8 cellular contexts compared by ENCODE assay signal in the genomic region with DNA sequence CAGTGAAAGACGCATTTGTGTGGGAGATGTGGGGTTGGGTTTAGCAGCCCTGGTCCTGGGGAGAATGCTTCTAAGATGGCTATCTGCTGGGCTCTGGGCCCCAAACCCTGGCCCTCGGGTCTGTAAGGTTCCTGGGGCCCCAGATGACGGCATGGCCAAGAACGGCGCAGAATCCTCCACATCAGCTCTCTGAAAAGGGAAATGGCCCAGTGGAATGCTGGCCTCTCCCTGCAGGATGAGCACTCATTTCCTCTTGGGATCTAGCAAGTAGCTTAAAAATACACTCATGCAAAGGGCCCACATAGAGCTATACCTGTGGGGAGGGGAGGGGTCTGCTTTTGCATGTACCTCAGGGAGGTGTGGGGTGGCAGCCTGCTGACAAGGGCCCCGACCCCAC. TPM values are rescaled to one million over a fixed set of nuclear protein-coding genes. Genes with fewer than 3 reads are reported as not detected.
A peak's percentile ranks its signal among the peaks of the same experiment; 100 is the strongest.
DNase-seq lines count a peak whose midpoint lies in the region; FAIRE-seq and TF ChIP-seq lines count a peak whose summit lies in the region.

No MANE protein-coding gene starts in this region.

- no peaks in the 10 kb centered on the region for H3F3A ChIP-seq in OCI-LY1 (ENCODE audit: insufficient read depth, low read length)

- H2AK5ac ChIP-seq in H1 (ENCODE audit: low read depth, low read length), result peak overlapping the region; percentile 33; the same call in 1 of the 2 replicates

- 0 out of 2 replicates have a peak overlapping the region, but pooled peaks have one; percentile 61 for H2BK15ac ChIP-seq in H1 (ENCODE audit: low read length)

- TF ChIP-seq RAD21 in H1 (IDR thresholded peaks at IDR 0.05 in 1 of 2, conservative IDR thresholded peaks at IDR 0.05 in 1 of 2; ENCODE audit: low read depth in 2 of 2, low read length in 2 of 2), result no peak

- H3K56ac ChIP-seq in H1 (replicated peaks; ENCODE audit: insufficient read length, low read depth, low read length), result no peak overlapping the region

- peak overlapping the region; percentile 71; the same call in 1 of the 2 replicates for H2BK5ac ChIP-seq in H1 (ENCODE audit: low read depth, low read length)

- peak; percentile 47 for DNase-seq in AG20443 (ENCODE audit: low spot score)
- DNase-seq in H1 (ENCODE audit: low read depth in 1 of 2, low spot score in 2 of 2), result no peak
- DNase-seq in T-helper 9 cell, result no peak
- no peak for DNase-seq in NCI-H2227 (lab: John Stamatoyannopoulos, UW; ENCODE audit: unreplicated experiment)
- DNase-seq in activated CD4-positive, alpha-beta T cell treated with anti-CD3 and anti-CD28 coated beads for 48 hours, result no peak
- no peak for DNase-seq in activated CD8-positive, alpha-beta memory T cell treated with anti-CD3 and anti-CD28 coated beads, Interleukin-2, amount 50 U/mL, for 48 hours

- no peak overlapping the region for H3K23ac ChIP-seq in H1 (ENCODE audit: insufficient read length)

- H3K9me3 ChIP-seq in OCI-LY1 (ENCODE audit: low read length), result no peaks in the 10 kb centered on the region
- no peaks in the 10 kb centered on the region for H3K9me3 ChIP-seq in H1 (ENCODE audit: insufficient read depth in 2 of 2, low read depth in 1 of 2, low read length in 1 of 2)

- H3K27me3 ChIP-seq in OCI-LY1 (ENCODE audit: insufficient read depth, low read length) (no peaks in the 10 kb centered on the region), H1 (replicated peaks in 1 of 4; ENCODE audit: control insufficient read depth in 3 of 4, extremely low read depth in 1 of 4, insufficient read depth in 3 of 4, low read length in 3 of 4) (no peaks in the 10 kb centered on the region; a peak in 2 of 7 replicates)

- H3K36me3 Mint-ChIP-seq in nephron (ENCODE audit: low read depth), result no peaks in the 10 kb centered on the region

- H3K9ac ChIP-seq in OCI-LY1 (ENCODE audit: low read length), result no peak overlapping the region
- H3K9ac ChIP-seq in H1 (replicated peaks in 1 of 4; ENCODE audit: extremely low read depth in 1 of 4, low read depth in 3 of 4, low read length in 3 of 4), result no peak overlapping the region

- peaks cover 20% of the 10 kb centered on the region for H3K27me3 Mint-ChIP-seq in nephron (ENCODE audit: low read depth)

- no peaks in the 10 kb centered on the region for H4K20me1 ChIP-seq in OCI-LY1 (ENCODE audit: insufficient read depth, low read length)
- H4K20me1 ChIP-seq in H1 (replicated peaks in 1 of 2; ENCODE audit: control insufficient read depth in 1 of 2, insufficient read depth in 2 of 2, low read length in 2 of 2), result no peaks in the 10 kb centered on the region

- TF ChIP-seq POLR2A in H1 (IDR thresholded peaks at IDR 0.05; ENCODE audit: control extremely low read depth in 1 of 2, low read depth in 2 of 2, low read length in 2 of 2), result no peak

- H3K4me3 ChIP-seq in OCI-LY1 (ENCODE audit: low read depth, low read length, poor library complexity, severe bottlenecking) (no peak overlapping the region), H1 (ENCODE audit: extremely low read depth in 1 of 4, insufficient read depth in 2 of 4, low read depth in 3 of 4, low read length in 4 of 4) (peak overlapping the region in 1 of 4 experiments; percentile 38; a peak in 1 of 8 replicates)

- H3K27ac Mint-ChIP-seq in nephron, result peak overlapping the region; percentile 99

- 80% methylated on average over 6 of the region's 6 CpGs; no CpG with 5 or more reads in 1 of the 2 experiments for WGBS in H1 (ENCODE audit: extremely low coverage in 1 of 2, insufficient coverage in 1 of 2, insufficient read length in 1 of 2, insufficient replicate concordance in 2 of 2, low coverage in 1 of 2, low lambda C conversion rate in 2 of 2, missing lambda C conversion rate in 1 of 2), 2 experiments

- peak overlapping the region; percentile 83; the same call in 1 of the 2 replicates for H3K18ac ChIP-seq in H1 (ENCODE audit: extremely low read depth, low read length)

- H3K27ac ChIP-seq in OCI-LY1 (ENCODE audit: low read depth, low read length, poor library complexity, severe bottlenecking) (no peak overlapping the region), H1 (ENCODE audit: low read depth, low read length) (no peak overlapping the region)

- H3K4me3 Mint-ChIP-seq in nephron, result peak overlapping the region; percentile 74 to 84 (median 78)

- TF ChIP-seq EP300 in H1 (IDR thresholded peaks at IDR 0.05; ENCODE audit: borderline replicate concordance in 1 of 2, low read depth in 2 of 2, low read length in 2 of 2), result no peak

- no peak overlapping the region for H4K5ac ChIP-seq in H1 (ENCODE audit: insufficient read length, low read depth, low read length)

- peak overlapping the region; percentile 37 for H4K8ac ChIP-seq in H1 (ENCODE audit: extremely low read depth, insufficient read depth, low read length)

- H3K14ac ChIP-seq in H1 (ENCODE audit: insufficient read length), result no peak overlapping the region

- H3K9me2 ChIP-seq in OCI-LY1 (ENCODE audit: low read depth, low read length), result no peaks in the 10 kb centered on the region

- H4K91ac ChIP-seq in H1 (replicated peaks; ENCODE audit: insufficient read length, low read length), result peak overlapping the region; percentile 75

- TF ChIP-seq CTCF in OCI-LY1 (IDR thresholded peaks at IDR 0.05; ENCODE audit: low read length), result no peak
- TF ChIP-seq CTCF in H1 (IDR thresholded peaks at IDR 0.05; ENCODE audit: control extremely low read depth in 1 of 3, insufficient read depth in 1 of 3, low read depth in 1 of 3, low read length in 3 of 3), result no peak
- TF ChIP-seq CTCF in nephron (IDR thresholded peaks at IDR 0.05; ENCODE audit: unreplicated experiment in 3 of 3), result no peak

- H3K36me3 ChIP-seq in OCI-LY1 (ENCODE audit: insufficient read depth, low read length), result no peaks in the 10 kb centered on the region
- no peaks in the 10 kb centered on the region for H3K36me3 ChIP-seq in H1 (ENCODE audit: control insufficient read depth in 2 of 4, insufficient read depth in 4 of 4, low read length in 3 of 4)

- peak overlapping the region; percentile 75 for H2BK120ac ChIP-seq in H1 (replicated peaks; ENCODE audit: low read depth, low read length)

- no peaks in the 10 kb centered on the region for H3K79me2 ChIP-seq in OCI-LY1 (ENCODE audit: insufficient read depth, low read length)
- no peaks in the 10 kb centered on the region for H3K79me2 ChIP-seq in H1 (ENCODE audit: control insufficient read depth in 1 of 2, insufficient read depth in 2 of 2, low read length in 2 of 2)

- CTCF ChIA-PET in H1 (lab: Charles Lee; ENCODE audit: partially characterized antibody), result interaction anchor here (1.0 to 4.3 kb wide), 16 partner anchors 8 to 343 kb away, joined by 3 to 18 read pairs (median 4); partner anchors contain the start of gene MYEOV

- no peaks in the 10 kb centered on the region for H3K4me1 ChIP-seq in OCI-LY1 (ENCODE audit: insufficient read depth, low read length, severe bottlenecking)
- peaks cover 13 to 34% (median 27%) of the 10 kb centered on the region in 4 experiments for H3K4me1 ChIP-seq in H1 (replicated peaks in 1 of 4; ENCODE audit: control insufficient read depth in 3 of 4, insufficient read depth in 4 of 4, low read length in 3 of 4)

- H3K4me1 Mint-ChIP-seq in nephron, result peaks cover 48% of the 10 kb centered on the region

- H3K79me1 ChIP-seq in H1 (ENCODE audit: low read depth, low read length), result no peaks in the 10 kb centered on the region; the same call in 1 of the 2 replicates

- FAIRE-seq in H1 (lab: Jason Lieb, UNC), result no peak

- POLR2A ChIA-PET in H1 (lab: Charles Lee; ENCODE audit: partially characterized antibody), result interaction anchor here (0.7 to 2.7 kb wide), 4 partner anchors 11 to 231 kb away, joined by 3 to 13 read pairs (median 3); partner anchors contain the start of gene LTO1

- no peak overlapping the region for H3K4ac ChIP-seq in H1 (replicated peaks; ENCODE audit: insufficient read length, low read depth, low read length)

- no peaks in the 10 kb centered on the region for H3K23me2 ChIP-seq in H1 (ENCODE audit: low read depth, low read length)

- peak overlapping the region; percentile 14; the same call in 1 of the 2 replicates for H3K4me2 ChIP-seq in OCI-LY1 (ENCODE audit: low read length)
- peak overlapping the region; percentile 34 to 42; a peak in 2 of 4 replicates for H3K4me2 ChIP-seq in H1 (ENCODE audit: insufficient read depth in 1 of 2, low read depth in 2 of 2, low read length in 2 of 2)

- H3K9me3 Mint-ChIP-seq in nephron, result no peaks in the 10 kb centered on the region

- peak overlapping the region; percentile 80; the same call in 1 of the 2 replicates for H2BK20ac ChIP-seq in H1 (ENCODE audit: low read length)

- H2AFZ ChIP-seq in OCI-LY1 (ENCODE audit: low read length) (no peak overlapping the region), H1 (ENCODE audit: low read length) (no peak overlapping the region)

- peak overlapping the region; percentile 35 for H2BK12ac ChIP-seq in H1 (ENCODE audit: low read depth, low read length)

TF ChIP-seq in H1, 55 proteins besides CTCF, POLR2A, EP300 and RAD21:
- TF ChIP-seq, protein P1, sequence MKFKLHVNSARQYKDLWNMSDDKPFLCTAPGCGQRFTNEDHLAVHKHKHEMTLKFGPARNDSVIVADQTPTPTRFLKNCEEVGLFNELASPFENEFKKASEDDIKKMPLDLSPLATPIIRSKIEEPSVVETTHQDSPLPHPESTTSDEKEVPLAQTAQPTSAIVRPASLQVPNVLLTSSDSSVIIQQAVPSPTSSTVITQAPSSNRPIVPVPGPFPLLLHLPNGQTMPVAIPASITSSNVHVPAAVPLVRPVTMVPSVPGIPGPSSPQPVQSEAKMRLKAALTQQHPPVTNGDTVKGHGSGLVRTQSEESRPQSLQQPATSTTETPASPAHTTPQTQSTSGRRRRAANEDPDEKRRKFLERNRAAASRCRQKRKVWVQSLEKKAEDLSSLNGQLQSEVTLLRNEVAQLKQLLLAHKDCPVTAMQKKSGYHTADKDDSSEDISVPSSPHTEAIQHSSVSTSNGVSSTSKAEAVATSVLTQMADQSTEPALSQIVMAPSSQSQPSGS (IDR thresholded peaks at IDR 0.05; ENCODE audit: low read length), result no peak
- TF ChIP-seq CTBP2 (IDR thresholded peaks at IDR 0.05; ENCODE audit: borderline replicate concordance, insufficient read depth, insufficient read length, low read length), result no peak

RNA-seq across cellular contexts. Expression of gene LINC01488, which starts 37.5 kb away (rescaled TPM):
- not detected in 2 replicates for total RNA-seq in H1 (2021; fragmentation: NEBNext Ultra II Directional; extraction: Animal tissue kit (Norgen Biotek cat#: 25700))
- polyA plus RNA-seq in H1 (2011; rRNA removed), result 0.03 TPM in 1 of 2 replicates, not detected in the other
- polyA plus RNA-seq in H1 (2011; cell fraction: cytosol; rRNA removed), result not detected
- polyA plus RNA-seq in H1 (2011; cell fraction: nucleus; rRNA removed), result not detected
- not detected in 4 replicates for polyA plus RNA-seq in H1 (2012, experiment 1 of 2)
- polyA plus RNA-seq in H1 (2012, experiment 2 of 2), result not detected
- polyA plus RNA-seq in H1 (2013, experiment 1 of 2), result not detected
- not detected for polyA plus RNA-seq in H1 (2013, experiment 2 of 2)
- polyA minus RNA-seq in H1 (2011; rRNA and poly(A)+ RNA removed), result not detected in 2 replicates
- polyA minus RNA-seq in H1 (2011; cell fraction: cytosol; rRNA and poly(A)+ RNA removed), result not detected
- not detected for polyA minus RNA-seq in H1 (2011; cell fraction: nucleus; rRNA and poly(A)+ RNA removed)
